Comparison of ENCODE assay signal across 14 cellular contexts in genomic region chr2:20072436-20073158, GRCh38. TPM values are rescaled to one million over a fixed set of nuclear protein-coding genes. Genes with fewer than 3 reads are reported as not detected.
DNase-seq lines count a peak whose midpoint lies in the region; ATAC-seq, FAIRE-seq and TF ChIP-seq lines count a peak whose summit lies in the region.
"Had no signal": no experiment of that assay in that cellular context is flagged by ENCODE, and none has a peak within 500 bp of the region (broad histone marks: within the 10 kb centered on the region; RNA-seq: fewer than 3 reads in every experiment).

No MANE protein-coding gene starts in this region.

- DNase-seq in A673 (ENCODE audit: low spot score) (no peak), foreskin keratinocyte (no peak), trophoblast cell (peak in 1 of 2 donors; percentile 33), A172 (ENCODE audit: low spot score) (no peak), kidney tubule cell (ENCODE audit: low spot score) (no peak), RCC 7860 (ENCODE audit: low spot score) (no peak)
- DNase-seq: activated CD8-positive, alpha-beta T cell treated with anti-CD3 and anti-CD28 coated beads, Interleukin-2, amount 10 ng/mL, durations not matched to agents 7 days and 5 days; GDM1; midbrain; MM.1S; stimulated activated naive CD8-positive, alpha-beta T cell treated with anti-CD3 and anti-CD28 coated beads, Interleukin-15, Interleukin-2, amounts not matched to agents 100 U/mL and 50 U/mL, for 24 hours had no signal

- peak overlapping the region; percentile 92 for H4K8ac ChIP-seq in trophoblast cell (ENCODE audit: low read depth, low read length)

- no peak for TF ChIP-seq CTCF in A673 (conservative IDR thresholded peaks at IDR 0.05; ENCODE audit: low read depth, low read length)
- no peak for TF ChIP-seq CTCF in foreskin keratinocyte (conservative IDR thresholded peaks at IDR 0.05)

- H3K9ac ChIP-seq in trophoblast cell (ENCODE audit: low read length), result no peak overlapping the region

- H2BK120ac ChIP-seq in trophoblast cell (ENCODE audit: insufficient read depth, low read length, poor library complexity), result peak overlapping the region; percentile 73

- H3K18ac ChIP-seq in trophoblast cell (ENCODE audit: low read length), result peak overlapping the region; percentile 55

- H3K4me3 ChIP-seq in A673 (ENCODE audit: low read depth, low read length, poor library complexity, severe bottlenecking) (no peak overlapping the region), trophoblast cell (ENCODE audit: low read depth, low read length) (no peak overlapping the region)

- H3K79me1 ChIP-seq in trophoblast cell (ENCODE audit: low read length), result peaks cover 37% of the 10 kb centered on the region

- intact Hi-C loops in A673 (cut with micrococcal nuclease; ENCODE audit: unreplicated experiment), result no loop called here

- H2BK12ac ChIP-seq in trophoblast cell (ENCODE audit: low read length), result peak overlapping the region; percentile 80

- WGBS in trophoblast cell (ENCODE audit: extremely low coverage, insufficient coverage, insufficient read length), result no CpG with 5 or more reads among the region's 7 CpGs

- peak overlapping the region; percentile 59 for H4K12ac ChIP-seq in trophoblast cell (ENCODE audit: low read depth, low read length)

- H3K27ac ChIP-seq in A673 (ENCODE audit: low read depth, low read length, poor library complexity, severe bottlenecking) (peak overlapping the region; percentile 56), foreskin keratinocyte (peak overlapping the region; percentile 48), trophoblast cell (ENCODE audit: low read depth, low read length) (peak overlapping the region; percentile 85)

- POLR2A ChIA-PET in A673 (lab: Charles Lee; ENCODE audit: low non-redundant PET), result no interaction called here

- CTCF ChIA-PET in A673 (lab: Charles Lee), result no interaction called here

- ATAC-seq in SK-N-SH treated with all-trans-retinoic acid at 6 μM for 48 hours (peak; percentile 4; the same call in 2 of the 3 replicates), foreskin keratinocyte (no peak), HG02798 (IDR thresholded peaks at IDR 0.05; ENCODE audit: poor library complexity, unreplicated experiment) (no peak)
- ATAC-seq: activated CD8-positive, alpha-beta T cell treated with anti-CD3 and anti-CD28 coated beads, Interleukin-2, amount 10 ng/mL, durations not matched to agents 7 days and 5 days; stimulated activated naive CD8-positive, alpha-beta T cell treated with anti-CD3 and anti-CD28 coated beads, Interleukin-15, Interleukin-2, amounts not matched to agents 100 U/mL and 50 U/mL, for 24 hours had no signal

- H3K4me1 ChIP-seq in A673 (ENCODE audit: insufficient read depth, low read length, poor library complexity, severe bottlenecking) (peaks cover 3% of the 10 kb centered on the region), foreskin keratinocyte (peaks cover 20% of the 10 kb centered on the region), trophoblast cell (ENCODE audit: control insufficient read depth in 1 of 2, insufficient read depth in 2 of 2, low read length in 2 of 2) (peaks cover 24 to 27% of the 10 kb centered on the region in 2 experiments)

- peak overlapping the region; percentile 22 for H3K4me2 ChIP-seq in trophoblast cell (ENCODE audit: low read length)

- H3K23ac ChIP-seq in trophoblast cell (ENCODE audit: low read length), result peak overlapping the region; percentile 6

- H3K9me3 ChIP-seq in A673 (ENCODE audit: low read depth, low read length, poor library complexity, severe bottlenecking) (no peaks in the 10 kb centered on the region), trophoblast cell (ENCODE audit: insufficient read depth, low read depth, low read length) (peaks cover 1% of the 10 kb centered on the region)

- FAIRE-seq in RCC 7860 (lab: Jason Lieb, UNC), result no peak
- FAIRE-seq: H54 had no signal

- peak overlapping the region; percentile 21 for H2AFZ ChIP-seq in trophoblast cell (ENCODE audit: insufficient read depth, low read length, poor library complexity)

- peak overlapping the region; percentile 97 for H3K14ac ChIP-seq in trophoblast cell (ENCODE audit: low read length)

- H4K91ac ChIP-seq in trophoblast cell (ENCODE audit: low read depth, low read length), result peak overlapping the region; percentile 98

- H2AK5ac ChIP-seq in trophoblast cell (ENCODE audit: low read length), result peak overlapping the region; percentile 100

- peaks cover 5% of the 10 kb centered on the region for H3K79me2 ChIP-seq in trophoblast cell (ENCODE audit: control insufficient read depth, insufficient read depth, low read length, poor library complexity)

- no peaks in the 10 kb centered on the region for H3K27me3 ChIP-seq in A673 (replicated peaks; ENCODE audit: insufficient read depth, low read depth, low read length, poor library complexity)
- H3K27me3 ChIP-seq in foreskin keratinocyte, result no peaks in the 10 kb centered on the region
- no peaks in the 10 kb centered on the region for H3K27me3 ChIP-seq in trophoblast cell (ENCODE audit: insufficient read depth, low read length)

- peak overlapping the region; percentile 99 for H2BK5ac ChIP-seq in trophoblast cell (ENCODE audit: low read depth, low read length, poor library complexity)

- no peaks in the 10 kb centered on the region for H3K36me3 ChIP-seq in A673 (ENCODE audit: insufficient read depth, low read length, poor library complexity, severe bottlenecking)
- no peaks in the 10 kb centered on the region for H3K36me3 ChIP-seq in trophoblast cell (ENCODE audit: control insufficient read depth in 1 of 2, insufficient read depth in 2 of 2, low read length in 2 of 2)

- H3K4ac ChIP-seq in trophoblast cell (ENCODE audit: low read depth, low read length), result peak overlapping the region; percentile 90

- no TSS peak for BruUV-seq in A673 (replicated peaks; lab: Mats Ljungman, UMichigan)

TF ChIP-seq in SK-N-SH treated with all-trans-retinoic acid at 6 μM for 48 hours, 23 proteins besides CTCF, POLR2A, EP300 and RAD21:
- TF ChIP-seq CSDC2 (CRISPR knock-in tag; IDR thresholded peaks at IDR 0.05) (0 out of 2 replicates have a peak, but pooled peaks have one; percentile 13), PATZ1 (CRISPR knock-in tag; IDR thresholded peaks at IDR 0.05; ENCODE audit: borderline replicate concordance) (no peak), GLIS3 (CRISPR knock-in tag; IDR thresholded peaks at IDR 0.05) (no peak)

RNA-seq across cellular contexts. Expression of gene LAPTM4A, which starts 21.2 kb away (rescaled TPM):
- total RNA-seq in A673 (2021), result 149 and 158 TPM in 2 replicates
- total RNA-seq in foreskin keratinocyte, result 91.4 and 103 TPM in 2 replicates
- 127 and 150 TPM in 2 replicates for polyA plus RNA-seq in foreskin keratinocyte
- polyA plus RNA-seq in trophoblast cell (2013), result 756 and 800 TPM in 2 replicates
- 488 and 537 TPM in 2 replicates for total RNA-seq in A172 (2014; rRNA removed; shearing (Covaris generic))
